In the genomic region with DNA sequence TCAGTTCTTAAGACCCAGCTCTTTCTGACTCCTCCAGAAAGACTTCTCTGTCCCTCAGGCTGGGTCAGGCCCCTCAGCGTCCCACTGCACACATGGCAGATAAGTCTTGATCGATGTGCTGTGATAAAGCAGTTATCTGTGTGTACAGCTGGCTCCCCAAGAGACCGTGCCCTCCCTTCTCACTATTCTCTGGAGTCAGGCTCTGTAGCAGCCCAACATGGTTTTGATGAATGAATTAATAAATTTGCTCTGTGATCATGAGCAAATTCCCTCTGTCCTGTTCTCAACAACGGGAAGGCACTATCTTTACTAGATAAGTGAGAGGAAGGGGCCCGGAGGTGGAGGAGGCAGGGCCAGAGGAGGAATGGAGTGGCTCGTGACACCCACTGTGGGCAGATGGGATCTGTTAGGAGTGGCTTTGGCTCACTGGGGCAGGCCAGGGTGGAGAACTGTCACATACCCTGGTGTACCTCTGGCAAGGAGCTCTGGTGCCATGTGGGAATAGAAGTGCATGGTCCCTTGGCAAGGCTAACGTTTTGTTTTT, we compare ENCODE assay signal across 1 cellular context.
TF ChIP-seq lines count a peak whose summit lies in the region.

No MANE protein-coding gene starts in this region.

TF ChIP-seq in K562, 482 proteins besides CTCF, POLR2A, EP300 and RAD21 (continued from another document and continues in another):
- TF ChIP-seq, protein P1, sequence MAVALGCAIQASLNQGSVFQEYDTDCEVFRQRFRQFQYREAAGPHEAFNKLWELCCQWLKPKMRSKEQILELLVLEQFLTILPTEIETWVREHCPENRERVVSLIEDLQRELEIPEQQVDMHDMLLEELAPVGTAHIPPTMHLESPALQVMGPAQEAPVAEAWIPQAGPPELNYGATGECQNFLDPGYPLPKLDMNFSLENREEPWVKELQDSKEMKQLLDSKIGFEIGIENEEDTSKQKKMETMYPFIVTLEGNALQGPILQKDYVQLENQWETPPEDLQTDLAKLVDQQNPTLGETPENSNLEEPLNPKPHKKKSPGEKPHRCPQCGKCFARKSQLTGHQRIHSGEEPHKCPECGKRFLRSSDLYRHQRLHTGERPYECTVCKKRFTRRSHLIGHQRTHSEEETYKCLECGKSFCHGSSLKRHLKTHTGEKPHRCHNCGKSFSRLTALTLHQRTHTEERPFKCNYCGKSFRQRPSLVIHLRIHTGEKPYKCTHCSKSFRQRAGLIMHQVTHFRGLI (CRISPR knock-in tag; IDR thresholded peaks at IDR 0.05), result peak; percentile 71; the same call in 1 of the 2 replicates
- TF ChIP-seq GTF2A2 (tag; IDR thresholded peaks at IDR 0.05), result peak; percentile 60; the same call in 1 of the 2 replicates
- TF ChIP-seq STAG1 (CRISPR knock-in tag; IDR thresholded peaks at IDR 0.05; ENCODE audit: borderline replicate concordance), result no peak
- TF ChIP-seq, protein P2, sequence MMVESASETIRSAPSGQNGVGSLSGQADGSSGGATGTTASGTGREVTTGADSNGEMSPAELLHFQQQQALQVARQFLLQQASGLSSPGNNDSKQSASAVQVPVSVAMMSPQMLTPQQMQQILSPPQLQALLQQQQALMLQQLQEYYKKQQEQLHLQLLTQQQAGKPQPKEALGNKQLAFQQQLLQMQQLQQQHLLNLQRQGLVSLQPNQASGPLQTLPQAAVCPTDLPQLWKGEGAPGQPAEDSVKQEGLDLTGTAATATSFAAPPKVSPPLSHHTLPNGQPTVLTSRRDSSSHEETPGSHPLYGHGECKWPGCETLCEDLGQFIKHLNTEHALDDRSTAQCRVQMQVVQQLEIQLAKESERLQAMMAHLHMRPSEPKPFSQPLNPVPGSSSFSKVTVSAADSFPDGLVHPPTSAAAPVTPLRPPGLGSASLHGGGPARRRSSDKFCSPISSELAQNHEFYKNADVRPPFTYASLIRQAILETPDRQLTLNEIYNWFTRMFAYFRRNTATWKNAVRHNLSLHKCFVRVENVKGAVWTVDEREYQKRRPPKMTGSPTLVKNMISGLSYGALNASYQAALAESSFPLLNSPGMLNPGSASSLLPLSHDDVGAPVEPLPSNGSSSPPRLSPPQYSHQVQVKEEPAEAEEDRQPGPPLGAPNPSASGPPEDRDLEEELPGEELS (CRISPR knock-in tag; IDR thresholded peaks at IDR 0.05; ENCODE audit: borderline replicate concordance), result no peak
- TF ChIP-seq SLC30A9 (CRISPR knock-in tag; IDR thresholded peaks at IDR 0.05), result no peak
- TF ChIP-seq, protein P3, sequence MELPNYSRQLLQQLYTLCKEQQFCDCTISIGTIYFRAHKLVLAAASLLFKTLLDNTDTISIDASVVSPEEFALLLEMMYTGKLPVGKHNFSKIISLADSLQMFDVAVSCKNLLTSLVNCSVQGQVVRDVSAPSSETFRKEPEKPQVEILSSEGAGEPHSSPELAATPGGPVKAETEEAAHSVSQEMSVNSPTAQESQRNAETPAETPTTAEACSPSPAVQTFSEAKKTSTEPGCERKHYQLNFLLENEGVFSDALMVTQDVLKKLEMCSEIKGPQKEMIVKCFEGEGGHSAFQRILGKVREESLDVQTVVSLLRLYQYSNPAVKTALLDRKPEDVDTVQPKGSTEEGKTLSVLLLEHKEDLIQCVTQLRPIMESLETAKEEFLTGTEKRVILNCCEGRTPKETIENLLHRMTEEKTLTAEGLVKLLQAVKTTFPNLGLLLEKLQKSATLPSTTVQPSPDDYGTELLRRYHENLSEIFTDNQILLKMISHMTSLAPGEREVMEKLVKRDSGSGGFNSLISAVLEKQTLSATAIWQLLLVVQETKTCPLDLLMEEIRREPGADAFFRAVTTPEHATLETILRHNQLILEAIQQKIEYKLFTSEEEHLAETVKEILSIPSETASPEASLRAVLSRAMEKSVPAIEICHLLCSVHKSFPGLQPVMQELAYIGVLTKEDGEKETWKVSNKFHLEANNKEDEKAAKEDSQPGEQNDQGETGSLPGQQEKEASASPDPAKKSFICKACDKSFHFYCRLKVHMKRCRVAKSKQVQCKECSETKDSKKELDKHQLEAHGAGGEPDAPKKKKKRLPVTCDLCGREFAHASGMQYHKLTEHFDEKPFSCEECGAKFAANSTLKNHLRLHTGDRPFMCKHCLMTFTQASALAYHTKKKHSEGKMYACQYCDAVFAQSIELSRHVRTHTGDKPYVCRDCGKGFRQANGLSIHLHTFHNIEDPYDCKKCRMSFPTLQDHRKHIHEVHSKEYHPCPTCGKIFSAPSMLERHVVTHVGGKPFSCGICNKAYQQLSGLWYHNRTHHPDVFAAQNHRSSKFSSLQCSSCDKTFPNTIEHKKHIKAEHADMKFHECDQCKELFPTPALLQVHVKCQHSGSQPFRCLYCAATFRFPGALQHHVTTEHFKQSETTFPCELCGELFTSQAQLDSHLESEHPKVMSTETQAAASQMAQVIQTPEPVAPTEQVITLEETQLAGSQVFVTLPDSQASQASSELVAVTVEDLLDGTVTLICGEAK (IDR thresholded peaks at IDR 0.05), result peak; percentile 19; the same call in 1 of the 2 replicates
- TF ChIP-seq, protein P3 (CRISPR knock-in tag; IDR thresholded peaks at IDR 0.05), result no peak
- TF ChIP-seq, protein P4, sequence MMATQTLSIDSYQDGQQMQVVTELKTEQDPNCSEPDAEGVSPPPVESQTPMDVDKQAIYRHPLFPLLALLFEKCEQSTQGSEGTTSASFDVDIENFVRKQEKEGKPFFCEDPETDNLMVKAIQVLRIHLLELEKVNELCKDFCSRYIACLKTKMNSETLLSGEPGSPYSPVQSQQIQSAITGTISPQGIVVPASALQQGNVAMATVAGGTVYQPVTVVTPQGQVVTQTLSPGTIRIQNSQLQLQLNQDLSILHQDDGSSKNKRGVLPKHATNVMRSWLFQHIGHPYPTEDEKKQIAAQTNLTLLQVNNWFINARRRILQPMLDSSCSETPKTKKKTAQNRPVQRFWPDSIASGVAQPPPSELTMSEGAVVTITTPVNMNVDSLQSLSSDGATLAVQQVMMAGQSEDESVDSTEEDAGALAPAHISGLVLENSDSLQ (IDR thresholded peaks at IDR 0.05), result peak; percentile 56
- no peak for TF ChIP-seq SIX5 (IDR thresholded peaks at IDR 0.05; ENCODE audit: borderline replicate concordance in 1 of 2, insufficient read depth in 1 of 2, low read depth in 1 of 2, low read length in 2 of 2)
- TF ChIP-seq, protein P5, sequence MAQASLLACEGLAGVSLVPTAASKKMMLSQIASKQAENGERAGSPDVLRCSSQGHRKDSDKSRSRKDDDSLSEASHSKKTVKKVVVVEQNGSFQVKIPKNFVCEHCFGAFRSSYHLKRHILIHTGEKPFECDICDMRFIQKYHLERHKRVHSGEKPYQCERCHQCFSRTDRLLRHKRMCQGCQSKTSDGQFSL (CRISPR knock-in tag; IDR thresholded peaks at IDR 0.05), result no peak
- TF ChIP-seq, protein P5 (tag; IDR thresholded peaks at IDR 0.05), result peak in 1 of 2 experiments; percentile 84; a peak in 1 of 4 replicates
- TF ChIP-seq, protein P6, sequence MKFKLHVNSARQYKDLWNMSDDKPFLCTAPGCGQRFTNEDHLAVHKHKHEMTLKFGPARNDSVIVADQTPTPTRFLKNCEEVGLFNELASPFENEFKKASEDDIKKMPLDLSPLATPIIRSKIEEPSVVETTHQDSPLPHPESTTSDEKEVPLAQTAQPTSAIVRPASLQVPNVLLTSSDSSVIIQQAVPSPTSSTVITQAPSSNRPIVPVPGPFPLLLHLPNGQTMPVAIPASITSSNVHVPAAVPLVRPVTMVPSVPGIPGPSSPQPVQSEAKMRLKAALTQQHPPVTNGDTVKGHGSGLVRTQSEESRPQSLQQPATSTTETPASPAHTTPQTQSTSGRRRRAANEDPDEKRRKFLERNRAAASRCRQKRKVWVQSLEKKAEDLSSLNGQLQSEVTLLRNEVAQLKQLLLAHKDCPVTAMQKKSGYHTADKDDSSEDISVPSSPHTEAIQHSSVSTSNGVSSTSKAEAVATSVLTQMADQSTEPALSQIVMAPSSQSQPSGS (CRISPR knock-in tag; IDR thresholded peaks at IDR 0.05), result no peak
- TF ChIP-seq, protein P7, sequence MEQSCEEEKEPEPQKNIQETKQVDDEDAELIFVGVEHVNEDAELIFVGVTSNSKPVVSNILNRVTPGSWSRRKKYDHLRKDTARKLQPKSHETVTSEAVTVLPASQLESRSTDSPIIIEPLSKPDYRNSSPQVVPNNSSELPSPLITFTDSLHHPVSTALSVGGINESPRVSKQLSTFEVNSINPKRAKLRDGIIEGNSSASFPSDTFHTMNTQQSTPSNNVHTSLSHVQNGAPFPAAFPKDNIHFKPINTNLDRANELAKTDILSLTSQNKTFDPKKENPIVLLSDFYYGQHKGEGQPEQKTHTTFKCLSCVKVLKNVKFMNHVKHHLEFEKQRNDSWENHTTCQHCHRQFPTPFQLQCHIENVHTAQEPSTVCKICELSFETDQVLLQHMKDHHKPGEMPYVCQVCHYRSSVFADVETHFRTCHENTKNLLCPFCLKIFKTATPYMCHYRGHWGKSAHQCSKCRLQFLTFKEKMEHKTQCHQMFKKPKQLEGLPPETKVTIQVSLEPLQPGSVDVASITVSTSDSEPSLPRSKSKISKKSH (CRISPR knock-in tag; IDR thresholded peaks at IDR 0.05), result no peak
- TF ChIP-seq SMARCA5 (IDR thresholded peaks at IDR 0.05), result no peak; the same call in 1 of the 2 replicates
- no peak for TF ChIP-seq PRPF4 (IDR thresholded peaks at IDR 0.05; ENCODE audit: insufficient read depth, low read depth, low read length, poor library complexity, severe bottlenecking)
- TF ChIP-seq TAF9B (IDR thresholded peaks at IDR 0.05; ENCODE audit: partially characterized antibody), result peak; percentile 26
- no peak for TF ChIP-seq ARNT (IDR thresholded peaks at IDR 0.05)
- TF ChIP-seq HIVEP1 (CRISPR knock-in tag; IDR thresholded peaks at IDR 0.05), result no peak
- peak; percentile 90 for TF ChIP-seq LEF1 (IDR thresholded peaks at IDR 0.05)
- peak; percentile 89 for TF ChIP-seq TCF3 (CRISPR knock-in tag; IDR thresholded peaks at IDR 0.05)
- TF ChIP-seq, protein P8, sequence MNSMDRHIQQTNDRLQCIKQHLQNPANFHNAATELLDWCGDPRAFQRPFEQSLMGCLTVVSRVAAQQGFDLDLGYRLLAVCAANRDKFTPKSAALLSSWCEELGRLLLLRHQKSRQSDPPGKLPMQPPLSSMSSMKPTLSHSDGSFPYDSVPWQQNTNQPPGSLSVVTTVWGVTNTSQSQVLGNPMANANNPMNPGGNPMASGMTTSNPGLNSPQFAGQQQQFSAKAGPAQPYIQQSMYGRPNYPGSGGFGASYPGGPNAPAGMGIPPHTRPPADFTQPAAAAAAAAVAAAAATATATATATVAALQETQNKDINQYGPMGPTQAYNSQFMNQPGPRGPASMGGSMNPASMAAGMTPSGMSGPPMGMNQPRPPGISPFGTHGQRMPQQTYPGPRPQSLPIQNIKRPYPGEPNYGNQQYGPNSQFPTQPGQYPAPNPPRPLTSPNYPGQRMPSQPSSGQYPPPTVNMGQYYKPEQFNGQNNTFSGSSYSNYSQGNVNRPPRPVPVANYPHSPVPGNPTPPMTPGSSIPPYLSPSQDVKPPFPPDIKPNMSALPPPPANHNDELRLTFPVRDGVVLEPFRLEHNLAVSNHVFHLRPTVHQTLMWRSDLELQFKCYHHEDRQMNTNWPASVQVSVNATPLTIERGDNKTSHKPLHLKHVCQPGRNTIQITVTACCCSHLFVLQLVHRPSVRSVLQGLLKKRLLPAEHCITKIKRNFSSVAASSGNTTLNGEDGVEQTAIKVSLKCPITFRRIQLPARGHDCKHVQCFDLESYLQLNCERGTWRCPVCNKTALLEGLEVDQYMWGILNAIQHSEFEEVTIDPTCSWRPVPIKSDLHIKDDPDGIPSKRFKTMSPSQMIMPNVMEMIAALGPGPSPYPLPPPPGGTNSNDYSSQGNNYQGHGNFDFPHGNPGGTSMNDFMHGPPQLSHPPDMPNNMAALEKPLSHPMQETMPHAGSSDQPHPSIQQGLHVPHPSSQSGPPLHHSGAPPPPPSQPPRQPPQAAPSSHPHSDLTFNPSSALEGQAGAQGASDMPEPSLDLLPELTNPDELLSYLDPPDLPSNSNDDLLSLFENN (IDR thresholded peaks at IDR 0.05; ENCODE audit: low read depth in 2 of 2, low read length in 2 of 2), result peak in 1 of 2 experiments; percentile 61; a peak in 1 of 4 replicates
- TF ChIP-seq NR3C1 (CRISPR knock-in tag; IDR thresholded peaks at IDR 0.05), result no peak
- TF ChIP-seq, protein P9, sequence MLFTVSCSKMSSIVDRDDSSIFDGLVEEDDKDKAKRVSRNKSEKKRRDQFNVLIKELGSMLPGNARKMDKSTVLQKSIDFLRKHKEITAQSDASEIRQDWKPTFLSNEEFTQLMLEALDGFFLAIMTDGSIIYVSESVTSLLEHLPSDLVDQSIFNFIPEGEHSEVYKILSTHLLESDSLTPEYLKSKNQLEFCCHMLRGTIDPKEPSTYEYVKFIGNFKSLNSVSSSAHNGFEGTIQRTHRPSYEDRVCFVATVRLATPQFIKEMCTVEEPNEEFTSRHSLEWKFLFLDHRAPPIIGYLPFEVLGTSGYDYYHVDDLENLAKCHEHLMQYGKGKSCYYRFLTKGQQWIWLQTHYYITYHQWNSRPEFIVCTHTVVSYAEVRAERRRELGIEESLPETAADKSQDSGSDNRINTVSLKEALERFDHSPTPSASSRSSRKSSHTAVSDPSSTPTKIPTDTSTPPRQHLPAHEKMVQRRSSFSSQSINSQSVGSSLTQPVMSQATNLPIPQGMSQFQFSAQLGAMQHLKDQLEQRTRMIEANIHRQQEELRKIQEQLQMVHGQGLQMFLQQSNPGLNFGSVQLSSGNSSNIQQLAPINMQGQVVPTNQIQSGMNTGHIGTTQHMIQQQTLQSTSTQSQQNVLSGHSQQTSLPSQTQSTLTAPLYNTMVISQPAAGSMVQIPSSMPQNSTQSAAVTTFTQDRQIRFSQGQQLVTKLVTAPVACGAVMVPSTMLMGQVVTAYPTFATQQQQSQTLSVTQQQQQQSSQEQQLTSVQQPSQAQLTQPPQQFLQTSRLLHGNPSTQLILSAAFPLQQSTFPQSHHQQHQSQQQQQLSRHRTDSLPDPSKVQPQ (CRISPR knock-in tag; IDR thresholded peaks at IDR 0.05; ENCODE audit: borderline replicate concordance), result no peak
